ENCODE assay signal across 17 cellular contexts in the genomic region with DNA sequence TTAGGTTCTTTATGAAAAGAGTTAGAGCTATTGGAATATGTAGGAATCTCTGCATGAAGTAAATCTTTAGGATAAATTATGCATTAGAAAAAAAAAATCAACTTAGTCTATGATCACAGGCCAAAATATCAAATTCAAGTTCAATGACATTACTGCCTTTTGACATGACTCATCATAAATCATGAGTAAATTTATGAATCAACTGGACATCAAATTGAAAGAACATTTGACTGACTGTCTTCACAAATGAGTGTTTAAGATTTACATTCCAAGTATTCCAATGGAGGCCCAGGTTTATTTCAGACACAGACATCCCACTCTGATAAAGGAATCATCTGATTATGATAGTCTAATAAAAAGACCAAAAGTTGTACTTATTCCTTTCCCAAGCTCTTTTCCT.
"Had no signal": no experiment of that assay in that cellular context is flagged by ENCODE, and none has a peak within 500 bp of the region (broad histone marks: within the 10 kb centered on the region; RNA-seq: fewer than 3 reads in every experiment).

No MANE protein-coding gene starts in this region.

- H3K4me1 Mint-ChIP-seq: activated CD4-positive, alpha-beta memory T cell treated with anti-CD3 and anti-CD28 coated beads, Interleukin-2, amount 10 ng/mL, durations not matched to agents 7 days and 5 days; natural killer cell had no signal

- H3K4me3 Mint-ChIP-seq: activated CD4-positive, alpha-beta memory T cell treated with anti-CD3 and anti-CD28 coated beads, Interleukin-2, amount 10 ng/mL, durations not matched to agents 7 days and 5 days; activated T-helper 1 cell treated with anti-CD3 and anti-CD28 coated beads, Interleukin-12 subunit alpha, Interleukin-12 subunit beta, Interleukin-2, Interleukin-4 antibody, amounts not matched to agents 30 ng/mL and 10 ng/mL and 1 ng/mL, durations not matched to agents 14 hours and 24 hours and 36 hours; natural killer cell had no signal

- H3K27me3 ChIP-seq: hepatocyte, spleen had no signal

- H3K79me2 ChIP-seq: hepatocyte had no signal

- ATAC-seq: left cardiac atrium, mucosa of descending colon, natural killer cell, right cardiac atrium had no signal

- H3K27ac Mint-ChIP-seq: activated CD4-positive, alpha-beta memory T cell treated with anti-CD3 and anti-CD28 coated beads, Interleukin-2, amount 10 ng/mL, durations not matched to agents 7 days and 5 days; activated T-helper 1 cell treated with anti-CD3 and anti-CD28 coated beads, Interleukin-12 subunit alpha, Interleukin-12 subunit beta, Interleukin-2, Interleukin-4 antibody, amounts not matched to agents 30 ng/mL and 10 ng/mL and 1 ng/mL, durations not matched to agents 14 hours and 24 hours and 36 hours; natural killer cell; progenitor cell of endocrine pancreas had no signal

- H3K9me3 Mint-ChIP-seq: activated CD4-positive, alpha-beta memory T cell treated with anti-CD3 and anti-CD28 coated beads, Interleukin-2, amount 10 ng/mL, durations not matched to agents 7 days and 5 days; activated T-helper 1 cell treated with anti-CD3 and anti-CD28 coated beads, Interleukin-12 subunit alpha, Interleukin-12 subunit beta, Interleukin-2, Interleukin-4 antibody, amounts not matched to agents 30 ng/mL and 10 ng/mL and 1 ng/mL, durations not matched to agents 14 hours and 24 hours and 36 hours had no signal

- DNase-seq: activated CD4-positive, alpha-beta memory T cell treated with anti-CD3 and anti-CD28 coated beads, Interleukin-2, amount 10 ng/mL, durations not matched to agents 7 days and 5 days; activated naive CD4-positive, alpha-beta T cell; aorta; effector CD4-positive, alpha-beta T cell; left cardiac atrium; mucosa of descending colon; natural killer cell; right cardiac atrium; spleen; stimulated activated CD4-positive, alpha-beta T cell treated with anti-CD3 and anti-CD28 coated beads, Interleukin-1b, Interleukin-23, amount 100 ng/mL, for 48 hours; stimulated activated naive CD4-positive, alpha-beta T cell; T1000; trophoblast cell had no signal

- H3K36me3 ChIP-seq: spleen had no signal

- H3K36me3 Mint-ChIP-seq: natural killer cell had no signal

- H3K9me3 ChIP-seq: mucosa of descending colon, spleen had no signal

- H3K27ac ChIP-seq: hepatocyte, spleen had no signal

- H3K4me1 ChIP-seq: spleen had no signal

- H3K4me3 ChIP-seq: hepatocyte, mucosa of descending colon, spleen had no signal

- H3K27me3 Mint-ChIP-seq: activated CD4-positive, alpha-beta memory T cell treated with anti-CD3 and anti-CD28 coated beads, Interleukin-2, amount 10 ng/mL, durations not matched to agents 7 days and 5 days had no signal

- H2AFZ ChIP-seq: hepatocyte had no signal

- FAIRE-seq: colon had no signal

- H3K4me2 ChIP-seq: hepatocyte had no signal
